Comparison of ENCODE assay signal across 1 cellular context in the genomic region with DNA sequence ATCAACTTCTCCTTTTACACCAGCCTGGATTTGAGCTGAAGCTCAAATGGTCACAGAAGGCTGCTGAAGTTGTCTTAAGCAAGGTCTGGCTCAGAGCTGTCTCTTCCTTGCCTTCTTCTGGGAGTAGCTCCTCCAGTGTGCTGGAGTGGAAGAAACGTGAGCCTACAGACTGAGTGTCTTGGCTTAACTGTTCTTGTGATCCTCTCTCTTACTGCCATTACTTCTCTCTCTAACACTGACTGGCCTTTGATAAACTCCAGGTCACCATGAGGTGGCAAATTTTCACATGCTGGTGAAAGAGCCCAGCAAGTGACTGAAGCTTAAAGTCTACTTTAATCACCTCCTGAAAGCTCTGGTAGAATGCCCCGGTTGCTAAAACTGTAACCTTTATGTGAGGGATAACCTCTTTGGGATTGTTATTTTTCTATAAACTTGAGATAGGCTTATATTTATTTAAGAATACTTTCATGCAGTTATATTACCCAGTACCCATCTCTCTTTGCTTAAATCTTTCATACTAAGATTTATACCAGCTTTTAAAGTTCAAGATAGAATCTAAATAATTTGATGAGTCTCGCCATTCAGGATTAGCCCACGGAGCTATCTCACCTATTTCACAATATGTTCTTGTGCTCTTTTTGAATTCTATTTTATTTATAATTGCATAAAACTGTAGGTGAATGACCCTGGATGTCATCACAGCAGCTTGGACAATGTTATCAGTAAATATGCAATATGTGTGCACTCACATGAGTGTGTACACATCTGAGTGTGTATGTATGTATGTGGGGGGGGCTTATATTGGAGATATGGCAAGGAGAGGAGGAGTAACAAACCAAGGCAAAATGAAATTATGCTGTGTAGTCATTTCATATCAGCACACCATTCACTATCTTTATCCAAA.
TF ChIP-seq lines count a peak whose summit lies in the region.

No MANE protein-coding gene starts in this region.

TF ChIP-seq in WTC11, 78 proteins besides CTCF, POLR2A, EP300 and RAD21 (continued from another document):
- TF ChIP-seq, protein P1, sequence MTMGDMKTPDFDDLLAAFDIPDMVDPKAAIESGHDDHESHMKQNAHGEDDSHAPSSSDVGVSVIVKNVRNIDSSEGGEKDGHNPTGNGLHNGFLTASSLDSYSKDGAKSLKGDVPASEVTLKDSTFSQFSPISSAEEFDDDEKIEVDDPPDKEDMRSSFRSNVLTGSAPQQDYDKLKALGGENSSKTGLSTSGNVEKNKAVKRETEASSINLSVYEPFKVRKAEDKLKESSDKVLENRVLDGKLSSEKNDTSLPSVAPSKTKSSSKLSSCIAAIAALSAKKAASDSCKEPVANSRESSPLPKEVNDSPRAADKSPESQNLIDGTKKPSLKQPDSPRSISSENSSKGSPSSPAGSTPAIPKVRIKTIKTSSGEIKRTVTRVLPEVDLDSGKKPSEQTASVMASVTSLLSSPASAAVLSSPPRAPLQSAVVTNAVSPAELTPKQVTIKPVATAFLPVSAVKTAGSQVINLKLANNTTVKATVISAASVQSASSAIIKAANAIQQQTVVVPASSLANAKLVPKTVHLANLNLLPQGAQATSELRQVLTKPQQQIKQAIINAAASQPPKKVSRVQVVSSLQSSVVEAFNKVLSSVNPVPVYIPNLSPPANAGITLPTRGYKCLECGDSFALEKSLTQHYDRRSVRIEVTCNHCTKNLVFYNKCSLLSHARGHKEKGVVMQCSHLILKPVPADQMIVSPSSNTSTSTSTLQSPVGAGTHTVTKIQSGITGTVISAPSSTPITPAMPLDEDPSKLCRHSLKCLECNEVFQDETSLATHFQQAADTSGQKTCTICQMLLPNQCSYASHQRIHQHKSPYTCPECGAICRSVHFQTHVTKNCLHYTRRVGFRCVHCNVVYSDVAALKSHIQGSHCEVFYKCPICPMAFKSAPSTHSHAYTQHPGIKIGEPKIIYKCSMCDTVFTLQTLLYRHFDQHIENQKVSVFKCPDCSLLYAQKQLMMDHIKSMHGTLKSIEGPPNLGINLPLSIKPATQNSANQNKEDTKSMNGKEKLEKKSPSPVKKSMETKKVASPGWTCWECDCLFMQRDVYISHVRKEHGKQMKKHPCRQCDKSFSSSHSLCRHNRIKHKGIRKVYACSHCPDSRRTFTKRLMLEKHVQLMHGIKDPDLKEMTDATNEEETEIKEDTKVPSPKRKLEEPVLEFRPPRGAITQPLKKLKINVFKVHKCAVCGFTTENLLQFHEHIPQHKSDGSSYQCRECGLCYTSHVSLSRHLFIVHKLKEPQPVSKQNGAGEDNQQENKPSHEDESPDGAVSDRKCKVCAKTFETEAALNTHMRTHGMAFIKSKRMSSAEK (CRISPR knock-in tag; IDR thresholded peaks at IDR 0.05; ENCODE audit: borderline replicate concordance) = no peak
- TF ChIP-seq, protein P2, sequence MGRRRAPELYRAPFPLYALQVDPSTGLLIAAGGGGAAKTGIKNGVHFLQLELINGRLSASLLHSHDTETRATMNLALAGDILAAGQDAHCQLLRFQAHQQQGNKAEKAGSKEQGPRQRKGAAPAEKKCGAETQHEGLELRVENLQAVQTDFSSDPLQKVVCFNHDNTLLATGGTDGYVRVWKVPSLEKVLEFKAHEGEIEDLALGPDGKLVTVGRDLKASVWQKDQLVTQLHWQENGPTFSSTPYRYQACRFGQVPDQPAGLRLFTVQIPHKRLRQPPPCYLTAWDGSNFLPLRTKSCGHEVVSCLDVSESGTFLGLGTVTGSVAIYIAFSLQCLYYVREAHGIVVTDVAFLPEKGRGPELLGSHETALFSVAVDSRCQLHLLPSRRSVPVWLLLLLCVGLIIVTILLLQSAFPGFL (CRISPR knock-in tag; IDR thresholded peaks at IDR 0.05; ENCODE audit: borderline replicate concordance) = no peak
- TF ChIP-seq FOXK1 (CRISPR knock-in tag; IDR thresholded peaks at IDR 0.05) = no peak
- TF ChIP-seq IRF2 (CRISPR knock-in tag; IDR thresholded peaks at IDR 0.05; ENCODE audit: borderline replicate concordance, low read depth) = no peak
- TF ChIP-seq GTF2I (CRISPR knock-in tag; conservative IDR thresholded peaks at IDR 0.05) = no peak
TF ChIP-seq in WTC11: peak in this region for 0.
